ENCODE assay signal across 8 cellular contexts in the genomic region with DNA sequence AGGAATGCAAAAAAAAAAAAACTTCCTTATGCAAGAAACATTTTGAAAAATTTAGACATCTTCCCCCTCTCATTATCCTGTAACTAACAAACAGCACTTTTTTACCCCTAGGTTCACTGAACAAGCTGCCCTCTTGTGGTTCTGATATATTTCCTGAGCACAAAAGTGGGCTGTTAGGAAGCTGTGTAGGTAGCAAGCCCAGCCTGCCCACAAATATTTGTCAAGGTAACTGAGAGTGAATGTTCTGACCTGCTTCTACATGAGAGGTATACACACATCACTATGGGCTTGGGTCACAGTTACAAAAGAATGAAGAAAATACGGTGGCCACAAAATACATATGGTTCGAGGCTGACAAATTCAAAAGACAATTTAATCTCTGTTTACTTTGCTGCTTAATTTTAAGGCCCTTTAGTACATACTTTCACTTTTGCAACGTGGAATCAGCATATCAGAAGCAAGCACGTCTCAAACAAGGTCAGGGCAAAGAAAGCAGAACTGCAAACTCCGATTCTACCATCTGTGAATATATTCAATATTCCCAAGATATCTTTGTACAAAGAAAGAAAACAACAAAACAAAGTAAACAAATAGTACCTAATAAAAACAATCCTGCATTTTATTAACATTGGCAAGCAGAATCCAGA.
DNase-seq lines count a peak whose midpoint lies in the region; ATAC-seq and FAIRE-seq lines count a peak whose summit lies in the region.

No MANE protein-coding gene starts in this region.

- H3K36me3 ChIP-seq in mucosa of stomach (ENCODE audit: control insufficient read depth, insufficient read depth, low read length), result peaks cover 11% of the 10 kb centered on the region

- H3K9me3 ChIP-seq in mucosa of stomach (ENCODE audit: control insufficient read depth, low read length), result no peaks in the 10 kb centered on the region

- ATAC-seq in GM19452 (IDR thresholded peaks at IDR 0.05; ENCODE audit: unreplicated experiment) (peak; percentile 70), HG03460 (IDR thresholded peaks at IDR 0.05; ENCODE audit: unreplicated experiment) (peak; percentile 83)

- peak overlapping the region; percentile 48 for H3K4me3 ChIP-seq in mucosa of stomach (ENCODE audit: low read length)

- peak overlapping the region; percentile 46 for H3K9ac ChIP-seq in mucosa of stomach (ENCODE audit: low read length)

- peak; percentile 74 for FAIRE-seq in RCC 7860 (lab: Jason Lieb, UNC)

- H3K4me1 ChIP-seq in mucosa of stomach (ENCODE audit: control insufficient read depth, insufficient read depth, low read length), result peaks cover 33% of the 10 kb centered on the region

- DNase-seq in NCI-H2081 (lab: John Stamatoyannopoulos, UW) (peak; percentile 9 to 40), NCI-H2081 treated with DMSO at 0.1 percent for 48 hours (lab: John Stamatoyannopoulos, UW) (no peak), RCC 7860 (ENCODE audit: low spot score) (peak; percentile 53), dermis blood vessel endothelial cell (peak; percentile 39), inferior parietal cortex (ENCODE audit: extremely low spot score) (no peak)

- H3K27me3 ChIP-seq in mucosa of stomach (ENCODE audit: control insufficient read depth, insufficient read depth, low read length), result no peaks in the 10 kb centered on the region

Comparison
In these comparisons a context has a peak if more than half of its experiments do, and no peak if none do; other contexts are left out.
1. DNase-seq: peak in NCI-H2081 (2 of 2), RCC 7860 (single experiment) and dermis blood vessel endothelial cell (single experiment); none in NCI-H2081 treated with DMSO at 0.1 percent for 48 hours (single experiment) and inferior parietal cortex (single experiment).